1 cellular context compared by ENCODE assay signal in the genomic region with DNA sequence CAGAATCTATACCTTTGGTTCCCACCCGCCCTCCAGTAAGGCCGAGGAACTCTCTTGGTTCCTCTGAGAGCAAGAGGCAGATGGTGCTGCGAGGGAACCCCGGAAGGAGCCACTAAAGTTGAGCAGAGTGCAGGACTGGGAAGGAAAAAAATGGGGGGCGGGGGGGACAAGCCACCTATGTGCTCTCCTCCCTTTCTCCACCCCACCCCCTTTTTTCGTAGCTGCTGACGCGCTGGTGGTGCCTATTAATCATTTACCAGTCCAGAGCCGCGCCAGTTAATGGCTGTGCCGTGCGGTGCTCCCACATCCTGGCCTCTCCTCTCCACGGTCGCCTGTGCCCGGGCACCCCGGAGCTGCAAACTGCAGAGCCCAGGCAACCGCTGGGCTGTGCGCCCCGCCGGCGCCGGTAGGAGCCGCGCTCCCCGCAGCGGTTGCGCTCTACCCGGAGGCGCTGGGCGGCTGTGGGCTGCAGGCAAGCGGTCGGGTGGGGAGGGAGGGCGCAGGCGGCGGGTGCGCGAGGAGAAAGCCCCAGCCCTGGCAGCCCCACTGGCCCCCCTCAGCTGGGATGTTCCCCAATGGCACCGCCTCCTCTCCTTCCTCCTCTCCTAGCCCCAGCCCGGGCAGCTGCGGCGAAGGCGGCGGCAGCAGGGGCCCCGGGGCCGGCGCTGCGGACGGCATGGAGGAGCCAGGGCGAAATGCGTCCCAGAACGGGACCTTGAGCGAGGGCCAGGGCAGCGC.
TF ChIP-seq lines count a peak whose summit lies in the region.

No MANE protein-coding gene starts in this region.

TF ChIP-seq in HepG2, 621 proteins besides CTCF, POLR2A, EP300 and RAD21 (continues in another document):
- TF ChIP-seq CSRNP1 (CRISPR knock-in tag; IDR thresholded peaks at IDR 0.05) (no peak), CENPBD1 (CRISPR knock-in tag; IDR thresholded peaks at IDR 0.05; ENCODE audit: borderline replicate concordance, low read depth) (no peak), ZBTB7B (CRISPR knock-in tag; IDR thresholded peaks at IDR 0.05) (no peak), EEA1 (CRISPR knock-in tag; IDR thresholded peaks at IDR 0.05; ENCODE audit: borderline replicate concordance) (peak; percentile 27; the same call in 1 of the 2 replicates), ZNF276 (CRISPR knock-in tag; IDR thresholded peaks at IDR 0.05; ENCODE audit: low read depth) (no peak), ZNF564 (CRISPR knock-in tag; IDR thresholded peaks at IDR 0.05) (no peak), ZNF362 (CRISPR knock-in tag; IDR thresholded peaks at IDR 0.05; ENCODE audit: borderline replicate concordance) (no peak), ZNF790 (CRISPR knock-in tag; IDR thresholded peaks at IDR 0.05; ENCODE audit: borderline replicate concordance) (0 out of 2 replicates have a peak, but pooled peaks have one; percentile 55), ARNT2 (CRISPR knock-in tag; IDR thresholded peaks at IDR 0.05; ENCODE audit: low read depth) (no peak), CBFB (CRISPR knock-in tag; IDR thresholded peaks at IDR 0.05) (no peak), MYPOP (CRISPR knock-in tag; IDR thresholded peaks at IDR 0.05) (peak; percentile 91), ZNF800 (CRISPR knock-in tag; IDR thresholded peaks at IDR 0.05) (peak; percentile 95), EED (CRISPR knock-in tag; IDR thresholded peaks at IDR 0.05) (0 out of 2 replicates have a peak, but pooled peaks have one; percentile 0), U2AF2 (IDR thresholded peaks at IDR 0.05; ENCODE audit: low read depth, low read length) (no peak), NFRKB (IDR thresholded peaks at IDR 0.05) (no peak), PITX1 (CRISPR knock-in tag; IDR thresholded peaks at IDR 0.05) (no peak), TAF15 (IDR thresholded peaks at IDR 0.05; ENCODE audit: low read depth, low read length, poor library complexity, severe bottlenecking) (no peak), MAFK (conservative IDR thresholded peaks at IDR 0.05 in 1 of 2, IDR thresholded peaks at IDR 0.05 in 1 of 2; ENCODE audit: low read length in 2 of 2) (no peak), XRCC5 (optimal IDR thresholded peaks at IDR 0.05; ENCODE audit: low read length) (peak; percentile 70), NFYC (CRISPR knock-in tag; IDR thresholded peaks at IDR 0.05) (no peak), ZNF83 (CRISPR knock-in tag; IDR thresholded peaks at IDR 0.05; ENCODE audit: borderline replicate concordance) (no peak), PHF8 (CRISPR knock-in tag; IDR thresholded peaks at IDR 0.05) (peak; percentile 17; the same call in 1 of the 2 replicates), ZFY (CRISPR knock-in tag; IDR thresholded peaks at IDR 0.05) (0 out of 2 replicates have a peak, but pooled peaks have one; percentile 43), ZNF576 (CRISPR knock-in tag; IDR thresholded peaks at IDR 0.05) (0 out of 2 replicates have a peak, but pooled peaks have one; percentile 13), PHB2 (IDR thresholded peaks at IDR 0.05; ENCODE audit: partially characterized antibody) (no peak), FLYWCH1 (CRISPR knock-in tag; IDR thresholded peaks at IDR 0.05) (no peak), FOXC1 (CRISPR knock-in tag; IDR thresholded peaks at IDR 0.05; ENCODE audit: borderline replicate concordance) (no peak), FOXK1 (CRISPR knock-in tag; IDR thresholded peaks at IDR 0.05; ENCODE audit: borderline replicate concordance, low read depth) (no peak), NFKB2 (CRISPR knock-in tag; IDR thresholded peaks at IDR 0.05; ENCODE audit: borderline replicate concordance) (0 out of 2 replicates have a peak, but pooled peaks have one; percentile 3), ZBTB3 (CRISPR knock-in tag; IDR thresholded peaks at IDR 0.05; ENCODE audit: borderline replicate concordance, low read depth) (no peak), ZBTB38 (CRISPR knock-in tag; IDR thresholded peaks at IDR 0.05) (no peak)
- TF ChIP-seq, protein P1, sequence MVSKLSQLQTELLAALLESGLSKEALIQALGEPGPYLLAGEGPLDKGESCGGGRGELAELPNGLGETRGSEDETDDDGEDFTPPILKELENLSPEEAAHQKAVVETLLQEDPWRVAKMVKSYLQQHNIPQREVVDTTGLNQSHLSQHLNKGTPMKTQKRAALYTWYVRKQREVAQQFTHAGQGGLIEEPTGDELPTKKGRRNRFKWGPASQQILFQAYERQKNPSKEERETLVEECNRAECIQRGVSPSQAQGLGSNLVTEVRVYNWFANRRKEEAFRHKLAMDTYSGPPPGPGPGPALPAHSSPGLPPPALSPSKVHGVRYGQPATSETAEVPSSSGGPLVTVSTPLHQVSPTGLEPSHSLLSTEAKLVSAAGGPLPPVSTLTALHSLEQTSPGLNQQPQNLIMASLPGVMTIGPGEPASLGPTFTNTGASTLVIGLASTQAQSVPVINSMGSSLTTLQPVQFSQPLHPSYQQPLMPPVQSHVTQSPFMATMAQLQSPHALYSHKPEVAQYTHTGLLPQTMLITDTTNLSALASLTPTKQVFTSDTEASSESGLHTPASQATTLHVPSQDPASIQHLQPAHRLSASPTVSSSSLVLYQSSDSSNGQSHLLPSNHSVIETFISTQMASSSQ (IDR thresholded peaks at IDR 0.05; ENCODE audit: low read depth): no peak
- TF ChIP-seq, protein P1 (CRISPR knock-in tag; IDR thresholded peaks at IDR 0.05; ENCODE audit: borderline replicate concordance): 0 out of 2 replicates have a peak, but pooled peaks have one; percentile 55
- TF ChIP-seq, protein P2, sequence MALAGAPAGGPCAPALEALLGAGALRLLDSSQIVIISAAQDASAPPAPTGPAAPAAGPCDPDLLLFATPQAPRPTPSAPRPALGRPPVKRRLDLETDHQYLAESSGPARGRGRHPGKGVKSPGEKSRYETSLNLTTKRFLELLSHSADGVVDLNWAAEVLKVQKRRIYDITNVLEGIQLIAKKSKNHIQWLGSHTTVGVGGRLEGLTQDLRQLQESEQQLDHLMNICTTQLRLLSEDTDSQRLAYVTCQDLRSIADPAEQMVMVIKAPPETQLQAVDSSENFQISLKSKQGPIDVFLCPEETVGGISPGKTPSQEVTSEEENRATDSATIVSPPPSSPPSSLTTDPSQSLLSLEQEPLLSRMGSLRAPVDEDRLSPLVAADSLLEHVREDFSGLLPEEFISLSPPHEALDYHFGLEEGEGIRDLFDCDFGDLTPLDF (CRISPR knock-in tag; IDR thresholded peaks at IDR 0.05): no peak
- TF ChIP-seq, protein P3, sequence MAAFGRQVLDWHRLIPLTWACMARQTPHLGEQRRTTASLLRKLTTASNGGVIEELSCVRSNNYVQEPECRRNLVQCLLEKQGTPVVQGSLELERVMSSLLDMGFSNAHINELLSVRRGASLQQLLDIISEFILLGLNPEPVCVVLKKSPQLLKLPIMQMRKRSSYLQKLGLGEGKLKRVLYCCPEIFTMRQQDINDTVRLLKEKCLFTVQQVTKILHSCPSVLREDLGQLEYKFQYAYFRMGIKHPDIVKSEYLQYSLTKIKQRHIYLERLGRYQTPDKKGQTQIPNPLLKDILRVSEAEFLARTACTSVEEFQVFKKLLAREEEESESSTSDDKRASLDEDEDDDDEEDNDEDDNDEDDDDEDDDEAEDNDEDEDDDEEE (CRISPR knock-in tag; IDR thresholded peaks at IDR 0.05): 0 out of 2 replicates have a peak, but pooled peaks have one; percentile 35
- TF ChIP-seq, protein P4, sequence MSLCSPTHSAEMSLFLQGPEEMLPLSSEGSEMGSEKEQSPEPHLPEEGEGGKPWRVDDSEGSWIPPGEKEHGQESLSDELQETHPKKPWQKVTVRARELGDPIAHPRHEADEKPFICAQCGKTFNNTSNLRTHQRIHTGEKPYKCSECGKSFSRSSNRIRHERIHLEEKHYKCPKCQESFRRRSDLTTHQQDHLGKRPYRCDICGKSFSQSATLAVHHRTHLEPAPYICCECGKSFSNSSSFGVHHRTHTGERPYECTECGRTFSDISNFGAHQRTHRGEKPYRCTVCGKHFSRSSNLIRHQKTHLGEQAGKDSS (CRISPR knock-in tag; IDR thresholded peaks at IDR 0.05; ENCODE audit: borderline replicate concordance, low read depth): no peak
- TF ChIP-seq, protein P5, sequence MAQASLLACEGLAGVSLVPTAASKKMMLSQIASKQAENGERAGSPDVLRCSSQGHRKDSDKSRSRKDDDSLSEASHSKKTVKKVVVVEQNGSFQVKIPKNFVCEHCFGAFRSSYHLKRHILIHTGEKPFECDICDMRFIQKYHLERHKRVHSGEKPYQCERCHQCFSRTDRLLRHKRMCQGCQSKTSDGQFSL (CRISPR knock-in tag; IDR thresholded peaks at IDR 0.05): no peak
